16 cellular contexts compared by ENCODE assay signal in the genomic region with DNA sequence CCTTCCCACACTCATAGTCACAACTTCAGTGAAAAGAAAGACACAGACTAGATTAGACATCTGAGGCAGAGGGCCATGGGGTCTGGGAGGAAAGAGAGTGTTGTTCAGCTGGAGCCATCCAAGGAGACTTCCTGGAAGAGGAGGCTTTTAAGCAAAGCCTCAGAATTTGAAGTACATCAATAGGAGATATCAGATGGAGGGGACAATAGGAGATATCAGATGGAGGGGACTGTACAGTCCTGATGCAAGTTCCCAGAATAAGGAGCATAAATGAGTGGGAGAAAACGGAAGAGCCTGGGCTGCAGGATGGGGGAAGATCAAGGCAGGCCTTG. TPM values are rescaled to one million over a fixed set of nuclear protein-coding genes. Genes with fewer than 3 reads are reported as not detected.
DNase-seq lines count a peak whose midpoint lies in the region; FAIRE-seq and TF ChIP-seq lines count a peak whose summit lies in the region.
"Had no signal": no experiment of that assay in that cellular context is flagged by ENCODE, and none has a peak within 500 bp of the region (broad histone marks: within the 10 kb centered on the region; RNA-seq: fewer than 3 reads in every experiment).

No MANE protein-coding gene starts in this region.

- H3K4me1 ChIP-seq in HEK293 (ENCODE audit: control insufficient read depth, insufficient read depth, low read length) (no peaks in the 10 kb centered on the region), astrocyte (ENCODE audit: insufficient read depth, low read length) (peaks cover 7% of the 10 kb centered on the region), adrenal gland (replicated peaks in 1 of 2) (peaks cover 0 to 15% of the 10 kb centered on the region in 2 donors)
- H3K4me1 ChIP-seq: foreskin keratinocyte had no signal

- H4K20me1 ChIP-seq in astrocyte (ENCODE audit: insufficient read depth, low read length) = no peaks in the 10 kb centered on the region

- POLR2A ChIA-PET in HEK293 (lab: Yijun Ruan, JAX) = no interaction called here

- peaks cover 45% of the 10 kb centered on the region for H3K27me3 ChIP-seq in astrocyte (ENCODE audit: insufficient read depth, low read length)
- peaks cover 23% of the 10 kb centered on the region for H3K27me3 ChIP-seq in adrenal gland

- CTCF ChIA-PET in HEK293 (lab: Yijun Ruan, JAX) = interaction anchor here (0.6 to 3.0 kb wide), 5 partner anchors 8 to 37 kb away, joined by 4 to 16 read pairs (median 6); partner anchors contain the start of gene DGKZ

- H2AFZ ChIP-seq in astrocyte (ENCODE audit: low read depth, low read length) = no peak overlapping the region

- WGBS in adrenal gland, 4 donors = 79 to 100% (median 100%) methylated on average over 1 of the region's 1 CpG

- DNase-seq in T-helper 1 cell = no peak
- no peak for DNase-seq in astrocyte (ENCODE audit: low read depth)
- no peak for DNase-seq in NCI-H226
- DNase-seq in adrenal gland = no peak
- DNase-seq in stimulated activated CD4-positive, alpha-beta T cell treated with anti-CD3 and anti-CD28 coated beads, Interleukin-15, amount 100 ng/mL, for 24 hours = no peak
- DNase-seq: foreskin keratinocyte, right lobe of liver, SIG-M5 had no signal

- H3K27ac Mint-ChIP-seq in T-helper 1 cell treated with Interleukin-12 subunit alpha and Interleukin-12 subunit beta and Interleukin-4 antibody, amounts not matched to agents 30 μg/mL and 1 μg/mL, for 36 hours = no peak overlapping the region
- H3K27ac Mint-ChIP-seq in astrocyte (ENCODE audit: unreplicated experiment) (no peak overlapping the region), nephron (peak overlapping the region in 1 of 3 experiments; percentile 54)

- no peak overlapping the region for H3K27ac ChIP-seq in HEK293 (ENCODE audit: extremely low read depth, low read depth, low read length)
- H3K27ac ChIP-seq in astrocyte (ENCODE audit: low read depth, low read length) = no peak overlapping the region
- H3K27ac ChIP-seq in adrenal gland = no peak overlapping the region
- H3K27ac ChIP-seq: 22Rv1, foreskin keratinocyte, right lobe of liver, thoracic aorta had no signal

- TF ChIP-seq CTCF in HEK293 (tag by site-specific recombination; IDR thresholded peaks at IDR 0.05) (no peak), astrocyte (IDR thresholded peaks at IDR 0.05; ENCODE audit: insufficient read depth, low read depth, low read length) (no peak), nephron (IDR thresholded peaks at IDR 0.05; ENCODE audit: unreplicated experiment in 3 of 3) (no peak), adrenal gland (IDR thresholded peaks at IDR 0.05) (no peak)

- H3K9me3 ChIP-seq in HEK293 (ENCODE audit: control insufficient read depth, insufficient read depth, low read depth, low read length) = no peaks in the 10 kb centered on the region
- H3K9me3 ChIP-seq in astrocyte (ENCODE audit: insufficient read depth, low read depth, low read length) = no peaks in the 10 kb centered on the region
- no peaks in the 10 kb centered on the region for H3K9me3 ChIP-seq in adrenal gland (replicated peaks in 1 of 3)
- H3K9me3 ChIP-seq: right lobe of liver, thoracic aorta had no signal

- no peak overlapping the region for H3K4me2 ChIP-seq in astrocyte (ENCODE audit: low read length)

- no peak for TF ChIP-seq POLR2A in adrenal gland (IDR thresholded peaks at IDR 0.05)

- no peaks in the 10 kb centered on the region for H3K79me2 ChIP-seq in astrocyte (ENCODE audit: insufficient read depth, low read length)

- peaks cover 27% of the 10 kb centered on the region for H3K4me1 Mint-ChIP-seq in T-helper 1 cell treated with Interleukin-12 subunit alpha and Interleukin-12 subunit beta and Interleukin-4 antibody, amounts not matched to agents 30 μg/mL and 1 μg/mL, for 36 hours (ENCODE audit: low read depth)
- peaks cover 26% of the 10 kb centered on the region for H3K4me1 Mint-ChIP-seq in astrocyte (ENCODE audit: low read depth, unreplicated experiment)
- peaks cover 30% of the 10 kb centered on the region for H3K4me1 Mint-ChIP-seq in nephron

- peaks cover 5% of the 10 kb centered on the region for H3K36me3 Mint-ChIP-seq in T-helper 1 cell treated with Interleukin-12 subunit alpha and Interleukin-12 subunit beta and Interleukin-4 antibody, amounts not matched to agents 30 μg/mL and 1 μg/mL, for 36 hours (ENCODE audit: low read depth)
- H3K36me3 Mint-ChIP-seq in astrocyte (ENCODE audit: low read depth, unreplicated experiment) (peaks cover 3% of the 10 kb centered on the region), nephron (ENCODE audit: low read depth) (no peaks in the 10 kb centered on the region)

- no peaks in the 10 kb centered on the region for H3K9me3 Mint-ChIP-seq in T-helper 1 cell treated with Interleukin-12 subunit alpha and Interleukin-12 subunit beta and Interleukin-4 antibody, amounts not matched to agents 30 μg/mL and 1 μg/mL, for 36 hours
- H3K9me3 Mint-ChIP-seq in astrocyte (ENCODE audit: unreplicated experiment) (peaks cover 2% of the 10 kb centered on the region), nephron (no peaks in the 10 kb centered on the region)

- peaks cover 70% of the 10 kb centered on the region for H3K27me3 Mint-ChIP-seq in T-helper 1 cell treated with Interleukin-12 subunit alpha and Interleukin-12 subunit beta and Interleukin-4 antibody, amounts not matched to agents 30 μg/mL and 1 μg/mL, for 36 hours (ENCODE audit: low read depth)
- H3K27me3 Mint-ChIP-seq in astrocyte (ENCODE audit: low read depth, unreplicated experiment) = peaks cover 23% of the 10 kb centered on the region
- H3K27me3 Mint-ChIP-seq in nephron (ENCODE audit: low read depth) = peaks cover 55% of the 10 kb centered on the region

- H3K4me3 Mint-ChIP-seq in T-helper 1 cell treated with Interleukin-12 subunit alpha and Interleukin-12 subunit beta and Interleukin-4 antibody, amounts not matched to agents 30 μg/mL and 1 μg/mL, for 36 hours = peak overlapping the region; percentile 16
- H3K4me3 Mint-ChIP-seq in astrocyte (ENCODE audit: unreplicated experiment) (peak overlapping the region; percentile 28), nephron (peak overlapping the region; percentile 67 to 78 (median 69))

- H3K4me3 ChIP-seq in HEK293 (ENCODE audit: low read depth, low read length) (no peak overlapping the region), astrocyte (ENCODE audit: insufficient read depth, low read depth, low read length) (no peak overlapping the region), adrenal gland (no peak overlapping the region)
- H3K4me3 ChIP-seq: right lobe of liver had no signal

- FAIRE-seq in astrocyte (lab: Jason Lieb, UNC) = no peak
- FAIRE-seq: endothelial cell of umbilical vein had no signal

- no peak overlapping the region for H3K9ac ChIP-seq in astrocyte (ENCODE audit: low read length)

- intact Hi-C loops in adrenal gland (cut with DNase I) = no loop called here

- H3K36me3 ChIP-seq in HEK293 (ENCODE audit: control insufficient read depth in 2 of 2, insufficient read depth in 1 of 2, low read length in 2 of 2) = no peaks in the 10 kb centered on the region
- no peaks in the 10 kb centered on the region for H3K36me3 ChIP-seq in astrocyte (ENCODE audit: insufficient read depth, low read length)
- H3K36me3 ChIP-seq in adrenal gland (replicated peaks in 1 of 2) = no peaks in the 10 kb centered on the region
- H3K36me3 ChIP-seq: right lobe of liver, thoracic aorta had no signal

TF ChIP-seq in HEK293, 187 proteins besides CTCF, POLR2A, EP300 and RAD21:
- TF ChIP-seq, protein P1, sequence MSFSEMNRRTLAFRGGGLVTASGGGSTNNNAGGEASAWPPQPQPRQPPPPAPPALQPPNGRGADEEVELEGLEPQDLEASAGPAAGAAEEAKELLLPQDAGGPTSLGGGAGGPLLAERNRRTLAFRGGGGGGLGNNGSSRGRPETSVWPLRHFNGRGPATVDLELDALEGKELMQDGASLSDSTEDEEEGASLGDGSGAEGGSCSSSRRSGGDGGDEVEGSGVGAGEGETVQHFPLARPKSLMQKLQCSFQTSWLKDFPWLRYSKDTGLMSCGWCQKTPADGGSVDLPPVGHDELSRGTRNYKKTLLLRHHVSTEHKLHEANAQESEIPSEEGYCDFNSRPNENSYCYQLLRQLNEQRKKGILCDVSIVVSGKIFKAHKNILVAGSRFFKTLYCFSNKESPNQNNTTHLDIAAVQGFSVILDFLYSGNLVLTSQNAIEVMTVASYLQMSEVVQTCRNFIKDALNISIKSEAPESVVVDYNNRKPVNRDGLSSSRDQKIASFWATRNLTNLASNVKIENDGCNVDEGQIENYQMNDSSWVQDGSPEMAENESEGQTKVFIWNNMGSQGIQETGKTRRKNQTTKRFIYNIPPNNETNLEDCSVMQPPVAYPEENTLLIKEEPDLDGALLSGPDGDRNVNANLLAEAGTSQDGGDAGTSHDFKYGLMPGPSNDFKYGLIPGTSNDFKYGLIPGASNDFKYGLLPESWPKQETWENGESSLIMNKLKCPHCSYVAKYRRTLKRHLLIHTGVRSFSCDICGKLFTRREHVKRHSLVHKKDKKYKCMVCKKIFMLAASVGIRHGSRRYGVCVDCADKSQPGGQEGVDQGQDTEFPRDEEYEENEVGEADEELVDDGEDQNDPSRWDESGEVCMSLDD (tag by site-specific recombination; IDR thresholded peaks at IDR 0.05) = no peak
- 0 out of 2 replicates have a peak, but pooled peaks have one; percentile 5 for TF ChIP-seq ZFHX2 (tag by site-specific recombination; conservative IDR thresholded peaks at IDR 0.05)

RNA-seq across cellular contexts. Expression of gene DGKZ, which starts 15.6 kb away (rescaled TPM):
- total RNA-seq in astrocyte = 53.8 and 59.3 TPM in 2 replicates
- 10 to 100 TPM; 32.6 to 63.4 (median 44.0) TPM for total RNA-seq in adrenal gland
- 100 to 1,000 TPM in 1 of 3 donors, 10 to 100 TPM in 2; 12.4 to 160 (median 57.0) TPM for polyA plus RNA-seq in adrenal gland

RNA-seq across cellular contexts. Expression of gene MDK, which starts 49.9 kb away (rescaled TPM):
- total RNA-seq in astrocyte = 277 and 325 TPM in 2 replicates
- 100 to 1,000 TPM in 6 of 8 donors, 10 to 100 TPM in 2; 73.4 to 358 (median 128) TPM for total RNA-seq in adrenal gland
- 100 to 1,000 TPM in 1 of 3 donors, 10 to 100 TPM in 2; 88.8 to 128 (median 94.0) TPM for polyA plus RNA-seq in adrenal gland

RNA-seq across cellular contexts. Expression of gene CREB3L1, which starts 54.2 kb away (rescaled TPM):
- total RNA-seq in astrocyte (324 and 399 TPM in 2 replicates), adrenal gland (10 to 100 TPM in 7 of 8 donors, 1 to 10 TPM in 1; 9.5 to 31.7 (median 18.7) TPM)
- 10 to 100 TPM; 28.5 to 31.5 (median 29.0) TPM for polyA plus RNA-seq in adrenal gland
- polyA plus RNA-seq: neural cell had no signal

RNA-seq across cellular contexts. Expression of gene CHRM4, which starts 60.0 kb away (rescaled TPM):
- total RNA-seq in astrocyte (0.27 and 0.43 TPM in 2 replicates), adrenal gland (under 1 TPM in 3 of 8 donors, not detected in 5; 0.14 to 0.81 (median 0.51) TPM)
- polyA plus RNA-seq in adrenal gland = under 1 TPM in 2 of 3 donors, not detected in 1; 0.32 to 0.38 TPM
- total RNA-seq: foreskin keratinocyte, NCI-H460, right lobe of liver had no signal
- polyA plus RNA-seq: foreskin keratinocyte had no signal

Comparison
In these comparisons a context has a peak if more than half of its experiments do, and no peak if none do; other contexts are left out.
1. H3K4me3 Mint-ChIP-seq: peak in every context shown above with its lines; median percentile 69 in nephron; 28 in astrocyte; 16 in T-helper 1 cell treated with Interleukin-12 subunit alpha and Interleukin-12 subunit beta and Interleukin-4 antibody, amounts not matched to agents 30 μg/mL and 1 μg/mL, for 36 hours.